8 cellular contexts compared by ENCODE assay signal in the genomic region with DNA sequence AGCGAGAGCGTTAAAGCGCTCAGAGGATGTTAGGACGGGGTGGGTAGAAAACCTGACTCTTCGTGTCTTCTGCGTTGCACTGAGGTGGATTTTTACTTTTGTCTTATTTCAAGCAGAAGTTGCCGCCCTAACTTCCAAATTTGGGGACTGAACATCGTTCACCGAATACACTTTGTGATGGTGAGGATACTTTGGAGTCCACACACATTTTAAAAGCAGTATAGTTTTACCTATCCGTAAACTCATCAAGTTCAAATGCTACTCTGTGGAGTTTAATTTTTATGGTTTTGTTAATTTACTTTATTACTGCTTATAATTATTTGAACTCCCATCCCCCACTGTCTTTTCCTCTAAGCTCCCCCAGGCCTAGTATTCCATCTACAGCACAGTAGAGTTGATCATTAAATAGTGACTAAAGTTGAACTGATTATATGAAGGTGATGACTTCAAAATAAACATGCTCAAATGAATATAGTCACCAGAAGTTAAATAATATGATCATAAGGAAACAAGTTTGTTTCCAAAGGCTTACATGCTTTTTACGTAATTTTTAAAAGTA. TPM values are rescaled to one million over a fixed set of nuclear protein-coding genes. Genes with fewer than 3 reads are reported as not detected.
A peak's percentile ranks its signal among the peaks of the same experiment; 100 is the strongest.
DNase-seq lines count a peak whose midpoint lies in the region; ATAC-seq and TF ChIP-seq lines count a peak whose summit lies in the region.

No MANE protein-coding gene starts in this region.

- H3K36me3 ChIP-seq in kidney epithelial cell (ENCODE audit: control insufficient read depth, insufficient read depth, low read length) = no peaks in the 10 kb centered on the region
- H3K36me3 ChIP-seq in thoracic aorta = no peaks in the 10 kb centered on the region

- H3K4me3 ChIP-seq in kidney epithelial cell (ENCODE audit: low read depth, low read length) (peak overlapping the region; percentile 76), thoracic aorta (peak overlapping the region; percentile 96)

- H3K36me3 Mint-ChIP-seq in activated CD4-positive, alpha-beta T cell treated with anti-CD3 and anti-CD28 coated beads, Interleukin-2, amount 10 ng/mL, durations not matched to agents 7 days and 5 days (ENCODE audit: low read depth) = peaks cover 22% of the 10 kb centered on the region
- H3K36me3 Mint-ChIP-seq in activated naive CD8-positive, alpha-beta T cell treated with anti-CD3 and anti-CD28 coated beads for 36 hours = peaks cover 22% of the 10 kb centered on the region

- peak overlapping the region; percentile 79 for H3K27ac Mint-ChIP-seq in activated CD4-positive, alpha-beta T cell treated with anti-CD3 and anti-CD28 coated beads, Interleukin-2, amount 10 ng/mL, durations not matched to agents 7 days and 5 days
- peak overlapping the region; percentile 72 for H3K27ac Mint-ChIP-seq in activated naive CD8-positive, alpha-beta T cell treated with anti-CD3 and anti-CD28 coated beads for 36 hours

- no peaks in the 10 kb centered on the region for H3K27me3 Mint-ChIP-seq in activated CD4-positive, alpha-beta T cell treated with anti-CD3 and anti-CD28 coated beads, Interleukin-2, amount 10 ng/mL, durations not matched to agents 7 days and 5 days
- no peaks in the 10 kb centered on the region for H3K27me3 Mint-ChIP-seq in activated naive CD8-positive, alpha-beta T cell treated with anti-CD3 and anti-CD28 coated beads for 36 hours

- no peak for ATAC-seq in thoracic aorta (ENCODE audit: insufficient number of reproducible peaks, low FRiP score, low read depth)
- ATAC-seq in HG03196 (IDR thresholded peaks at IDR 0.05; ENCODE audit: unreplicated experiment) = no peak

- POLR2A ChIA-PET in activated CD4-positive, alpha-beta T cell treated with anti-CD3 and anti-CD28 coated beads, Interleukin-2, amount 10 ng/mL, durations not matched to agents 7 days and 5 days (lab: Charles Lee) = no interaction called here

- CTCF ChIA-PET in activated CD4-positive, alpha-beta T cell treated with anti-CD3 and anti-CD28 coated beads, Interleukin-2, amount 10 ng/mL, durations not matched to agents 7 days and 5 days (lab: Charles Lee) = interaction anchor here (0.6 to 1.9 kb wide), 13 partner anchors 10 to 316 kb away, joined by 3 to 11 read pairs (median 4); no protein-coding TSS in a partner anchor

- no peaks in the 10 kb centered on the region for H3K9me3 ChIP-seq in thoracic aorta

- no peak for DNase-seq in activated CD4-positive, alpha-beta T cell treated with anti-CD3 and anti-CD28 coated beads, Interleukin-2, amount 10 ng/mL, durations not matched to agents 7 days and 5 days
- DNase-seq in activated CD4-positive, alpha-beta T cell treated with anti-CD3 and anti-CD28 coated beads for 48 hours = no peak
- DNase-seq in activated naive CD8-positive, alpha-beta T cell treated with anti-CD3 and anti-CD28 coated beads for 36 hours = no peak
- DNase-seq in kidney epithelial cell (ENCODE audit: low read depth) = no peak
- DNase-seq in thoracic aorta (ENCODE audit: low spot score) = no peak
- no peak for DNase-seq in iPS-NIHi7 (ENCODE audit: extremely low spot score)
- no peak for DNase-seq in DMS79 treated with DMSO at 0.1 percent for 48 hours (lab: John Stamatoyannopoulos, UW)

- no peaks in the 10 kb centered on the region for H3K27me3 ChIP-seq in kidney epithelial cell (ENCODE audit: control insufficient read depth, insufficient read depth, low read length)
- no peaks in the 10 kb centered on the region for H3K27me3 ChIP-seq in thoracic aorta (replicated peaks; ENCODE audit: insufficient read depth)

- H3K4me1 Mint-ChIP-seq in activated CD4-positive, alpha-beta T cell treated with anti-CD3 and anti-CD28 coated beads, Interleukin-2, amount 10 ng/mL, durations not matched to agents 7 days and 5 days = peaks cover 29% of the 10 kb centered on the region
- H3K4me1 Mint-ChIP-seq in activated naive CD8-positive, alpha-beta T cell treated with anti-CD3 and anti-CD28 coated beads for 36 hours = peaks cover 28% of the 10 kb centered on the region

- H3K9me3 Mint-ChIP-seq in activated CD4-positive, alpha-beta T cell treated with anti-CD3 and anti-CD28 coated beads, Interleukin-2, amount 10 ng/mL, durations not matched to agents 7 days and 5 days = no peaks in the 10 kb centered on the region
- no peaks in the 10 kb centered on the region for H3K9me3 Mint-ChIP-seq in activated naive CD8-positive, alpha-beta T cell treated with anti-CD3 and anti-CD28 coated beads for 36 hours

- TF ChIP-seq CTCF in kidney epithelial cell (IDR thresholded peaks at IDR 0.05; ENCODE audit: insufficient read depth, low read length, poor library complexity, severe bottlenecking) (no peak), thoracic aorta (IDR thresholded peaks at IDR 0.05) (no peak)

- H3K4me3 Mint-ChIP-seq in activated CD4-positive, alpha-beta T cell treated with anti-CD3 and anti-CD28 coated beads, Interleukin-2, amount 10 ng/mL, durations not matched to agents 7 days and 5 days = peak overlapping the region; percentile 75
- peak overlapping the region; percentile 83 for H3K4me3 Mint-ChIP-seq in activated naive CD8-positive, alpha-beta T cell treated with anti-CD3 and anti-CD28 coated beads for 36 hours

- H3K4me1 ChIP-seq in thoracic aorta (ENCODE audit: control insufficient read depth in 1 of 2, low read depth in 2 of 2) = peaks cover 29 to 49% of the 10 kb centered on the region in 2 donors

- peak overlapping the region; percentile 100 for H3K27ac ChIP-seq in thoracic aorta

RNA-seq across cellular contexts. Expression of gene EOGT, which starts 0.6 kb away (rescaled TPM):
- 10 to 100 TPM; 11.3 to 14.7 TPM for total RNA-seq in activated CD4-positive, alpha-beta T cell treated with anti-CD3 and anti-CD28 coated beads, Interleukin-2, amount 10 ng/mL, durations not matched to agents 7 days and 5 days
- 10 to 100 TPM; 10.8 to 14.1 TPM for total RNA-seq in activated naive CD8-positive, alpha-beta T cell treated with anti-CD3 and anti-CD28 coated beads for 36 hours
- total RNA-seq in kidney epithelial cell (28.1 and 28.3 TPM in 2 replicates), thoracic aorta (100 to 1,000 TPM; 148 to 183 TPM)

RNA-seq across cellular contexts. Expression of gene TMF1, which starts 38.0 kb away (rescaled TPM):
- total RNA-seq in activated CD4-positive, alpha-beta T cell treated with anti-CD3 and anti-CD28 coated beads, Interleukin-2, amount 10 ng/mL, durations not matched to agents 7 days and 5 days = 10 to 100 TPM; 43.0 to 43.5 TPM
- total RNA-seq in activated naive CD8-positive, alpha-beta T cell treated with anti-CD3 and anti-CD28 coated beads for 36 hours = 10 to 100 TPM; 28.8 to 30.5 TPM
- total RNA-seq in kidney epithelial cell (19.3 and 20.1 TPM in 2 replicates), thoracic aorta (10 to 100 TPM; 34.7 to 49.2 TPM)
